In the genomic region with DNA sequence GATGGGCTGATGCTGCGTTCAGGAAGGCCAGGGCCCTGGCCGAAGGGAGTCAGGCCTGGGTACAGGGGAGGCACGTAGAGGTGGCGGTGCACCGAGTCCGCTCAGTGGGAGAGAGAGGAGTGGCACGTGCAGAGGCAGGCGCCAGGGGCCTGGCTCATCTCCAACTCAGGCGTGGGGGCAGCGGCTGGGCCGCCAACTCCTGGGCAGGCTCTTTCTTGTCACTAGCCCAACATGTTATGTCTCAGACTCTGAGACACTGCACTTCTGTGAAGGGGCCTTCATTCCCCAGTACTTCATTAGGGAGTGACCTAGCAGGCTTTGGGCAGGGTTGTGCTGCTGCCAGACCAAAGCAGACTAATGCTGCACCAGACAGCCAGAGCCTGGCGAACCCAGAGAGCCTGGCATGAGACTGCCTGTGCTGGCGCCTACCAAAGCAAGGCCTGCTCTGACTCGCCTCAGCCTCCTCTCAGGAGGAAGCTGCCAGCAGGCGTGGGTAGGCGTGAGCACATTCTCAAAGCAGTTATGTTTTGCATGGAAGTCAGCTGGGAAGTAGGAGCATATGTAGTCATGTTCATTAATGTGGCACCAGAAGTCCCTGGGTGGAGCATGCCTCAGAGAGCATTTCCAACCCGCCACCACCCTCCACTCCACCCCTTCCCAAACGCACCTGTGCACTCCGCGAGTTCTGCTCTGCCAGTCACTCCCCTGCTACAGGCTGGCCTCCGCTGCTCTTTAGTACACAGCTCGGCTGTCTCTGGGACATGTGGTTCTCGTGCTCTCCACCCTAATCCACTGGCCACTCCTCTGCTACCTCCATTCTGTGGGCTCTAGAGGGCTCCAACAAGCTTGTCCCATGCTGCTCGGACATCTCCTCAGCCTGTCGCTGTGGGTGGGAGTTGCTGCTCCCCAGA, we compare ENCODE assay signal across 8 cellular contexts.
DNase-seq lines count a peak whose midpoint lies in the region; ATAC-seq and TF ChIP-seq lines count a peak whose summit lies in the region.

No MANE protein-coding gene starts in this region.

- peaks cover 23% of the 10 kb centered on the region for H3K36me3 Mint-ChIP-seq in nephron (ENCODE audit: low read depth)

- peak overlapping the region; percentile 69 to 80 (median 74) for H3K27ac Mint-ChIP-seq in nephron

- H3K79me2 ChIP-seq in DND-41 (ENCODE audit: insufficient read depth, low read length): no peaks in the 10 kb centered on the region

- H3K4me1 ChIP-seq in DND-41 (ENCODE audit: insufficient read depth, low read length): no peaks in the 10 kb centered on the region

- no peak overlapping the region for H3K4me2 ChIP-seq in DND-41 (ENCODE audit: insufficient read depth, low read length)

- H3K27me3 ChIP-seq in DND-41 (ENCODE audit: insufficient read depth, low read length, poor library complexity): no peaks in the 10 kb centered on the region

- peak; percentile 45 for ATAC-seq in DND-41 (ENCODE audit: insufficient read depth, low read depth)
- no peak for ATAC-seq in HG02938 (IDR thresholded peaks at IDR 0.05; ENCODE audit: unreplicated experiment)
- no peak for ATAC-seq in GM21526 (IDR thresholded peaks at IDR 0.05; ENCODE audit: low FRiP score, unreplicated experiment)
- ATAC-seq in HG03108 (IDR thresholded peaks at IDR 0.05; ENCODE audit: unreplicated experiment): no peak

- H3K4me3 Mint-ChIP-seq in nephron: no peak overlapping the region

- no peaks in the 10 kb centered on the region for H3K9me3 Mint-ChIP-seq in nephron

- DNase-seq in DND-41 (no peak), NCI-H345 treated with DMSO at 0.1 percent for 48 hours (lab: John Stamatoyannopoulos, UW; ENCODE audit: unreplicated experiment) (peak; percentile 48), epithelial cell of esophagus (ENCODE audit: low read depth) (peak; percentile 99)
- DNase-seq in activated CD4-positive, alpha-beta T cell treated with anti-CD3 and anti-CD28 coated beads, Interleukin-2, amount 50 U/mL, for 1 hour: no peak

- H3K27me3 Mint-ChIP-seq in nephron (ENCODE audit: low read depth): peaks cover 3% of the 10 kb centered on the region

- peak overlapping the region; percentile 44; the same call in 1 of the 2 replicates for H3K27ac ChIP-seq in DND-41 (ENCODE audit: low read length)

- no peaks in the 10 kb centered on the region for H3K9me3 ChIP-seq in DND-41 (ENCODE audit: insufficient read depth, low read length, severe bottlenecking)

- 0 out of 2 replicates have a peak, but pooled peaks cover 6% of the 10 kb centered on the region for H4K20me1 ChIP-seq in DND-41 (ENCODE audit: insufficient read depth, low read length)

- H2AFZ ChIP-seq in DND-41 (ENCODE audit: low read depth, low read length): no peak overlapping the region

- TF ChIP-seq CTCF in DND-41 (IDR thresholded peaks at IDR 0.05; ENCODE audit: borderline replicate concordance, extremely low read depth, low read length, poor library complexity, severe bottlenecking) (no peak), epithelial cell of esophagus (IDR thresholded peaks at IDR 0.05; ENCODE audit: insufficient read depth, low read depth, low read length, missing control alignments) (no peak), nephron (IDR thresholded peaks at IDR 0.05; ENCODE audit: unreplicated experiment in 3 of 3) (no peak)

- H3K4me1 Mint-ChIP-seq in nephron: peaks cover 27% of the 10 kb centered on the region

- H3K4me3 ChIP-seq in DND-41 (ENCODE audit: low read depth in 1 of 2, low read length in 2 of 2): no peak overlapping the region
- no peak overlapping the region for H3K4me3 ChIP-seq in epithelial cell of esophagus (ENCODE audit: low read length)

- H3K36me3 ChIP-seq in DND-41 (ENCODE audit: insufficient read depth, low read length): peaks cover 14% of the 10 kb centered on the region

- no peak overlapping the region for H3K9ac ChIP-seq in DND-41 (ENCODE audit: low read depth, low read length)

Comparison
In these comparisons a context has a peak if more than half of its experiments do, and no peak if none do; other contexts are left out.
1. DNase-seq: peak in NCI-H345 treated with DMSO at 0.1 percent for 48 hours (single experiment) and epithelial cell of esophagus (single experiment); none in DND-41 (single experiment) and activated CD4-positive, alpha-beta T cell treated with anti-CD3 and anti-CD28 coated beads, Interleukin-2, amount 50 U/mL, for 1 hour (single experiment).